In genomic region chr6:28922841-28923317, GRCh38 we compare ENCODE assay signal across 8 cellular contexts. TPM values are rescaled to one million over a fixed set of nuclear protein-coding genes. Genes with fewer than 3 reads are reported as not detected.
A peak's percentile ranks its signal among the peaks of the same experiment; 100 is the strongest.
DNase-seq lines count a peak whose midpoint lies in the region; ATAC-seq and TF ChIP-seq lines count a peak whose summit lies in the region.

No MANE protein-coding gene starts in this region.

- peaks cover 17% of the 10 kb centered on the region for H3K4me1 ChIP-seq in HUES6 (ENCODE audit: control insufficient read depth, insufficient read depth, low read length)

- H3K4me3 Mint-ChIP-seq in MCF 10A (ENCODE audit: unreplicated experiment) (peak overlapping the region; percentile 93), immature natural killer cell (peak overlapping the region; percentile 90 to 94 (median 93))

- intact Hi-C loops in MCF 10A (cut with micrococcal nuclease), result loop anchor here (1.0 to 5.0 kb wide), 5 partner anchors 18 to 94 kb away; no protein-coding TSS in a partner anchor

- peaks cover 47% of the 10 kb centered on the region for H3K36me3 ChIP-seq in HUES6 (ENCODE audit: control insufficient read depth, insufficient read depth, low read length)

- H3K4me3 ChIP-seq in HUES6 (ENCODE audit: low read depth, low read length), result peak overlapping the region; percentile 100

- peak overlapping the region; percentile 95 for H3K27ac ChIP-seq in HUES6 (ENCODE audit: low read depth, low read length)

- CTCF ChIA-PET in MCF 10A (lab: Yijun Ruan, JAX), result interaction anchor here (0.6 to 2.1 kb wide), 10 partner anchors 10 to 586 kb away, joined by 3 to 10 read pairs (median 4); no protein-coding TSS in a partner anchor

- no peaks in the 10 kb centered on the region for H3K9me3 ChIP-seq in HUES6 (ENCODE audit: control insufficient read depth, insufficient read depth, low read depth, low read length)

- H3K27me3 ChIP-seq in HUES6 (ENCODE audit: control insufficient read depth, insufficient read depth, low read length), result no peaks in the 10 kb centered on the region

- peak; percentile 26 for ATAC-seq in GM21367 (IDR thresholded peaks at IDR 0.05; ENCODE audit: unreplicated experiment)
- no peak for ATAC-seq in GM18870 (IDR thresholded peaks at IDR 0.05; ENCODE audit: unreplicated experiment)

- H3K27me3 Mint-ChIP-seq in MCF 10A (ENCODE audit: insufficient read depth, unreplicated experiment), result no peaks in the 10 kb centered on the region
- H3K27me3 Mint-ChIP-seq in immature natural killer cell (ENCODE audit: low read depth in 3 of 3), result peaks cover 0 to 4% (median 2%) of the 10 kb centered on the region in 3 donors

- no peaks in the 10 kb centered on the region for H3K9me3 Mint-ChIP-seq in MCF 10A (ENCODE audit: unreplicated experiment)
- H3K9me3 Mint-ChIP-seq in immature natural killer cell, result no peaks in the 10 kb centered on the region

- H3K36me3 Mint-ChIP-seq in MCF 10A (ENCODE audit: insufficient read depth, unreplicated experiment) (peaks cover 46% of the 10 kb centered on the region), immature natural killer cell (peaks cover 12 to 20% (median 16%) of the 10 kb centered on the region in 3 donors)

- H3K4me1 Mint-ChIP-seq in MCF 10A (ENCODE audit: insufficient read depth, unreplicated experiment), result peaks cover 24% of the 10 kb centered on the region
- peaks cover 35 to 47% of the 10 kb centered on the region in 2 donors for H3K4me1 Mint-ChIP-seq in immature natural killer cell

- TF ChIP-seq CTCF in MCF 10A (IDR thresholded peaks at IDR 0.05; ENCODE audit: unreplicated experiment), result no peak

- H3K9ac ChIP-seq in HUES6 (ENCODE audit: low read length), result peak overlapping the region; percentile 99

- peak; percentile 69 for DNase-seq in Daoy (ENCODE audit: low read depth)
- DNase-seq in SKM-1 (lab: John Stamatoyannopoulos, UW; ENCODE audit: unreplicated experiment), result peak; percentile 40
- DNase-seq in MCF 10A (ENCODE audit: unreplicated experiment), result peak; percentile 48
- DNase-seq in immature natural killer cell, result peak in 2 of 3 donors; percentile 52 to 55
- DNase-seq in stimulated activated CD4-positive, alpha-beta T cell treated with anti-CD3 and anti-CD28 coated beads, Interleukin-12 subunit alpha, Interleukin-12 subunit beta, amount 100 ng/mL, for 4 hours, result peak; percentile 29

- no TSS peak for BruUV-seq in MCF 10A (replicated peaks; lab: Mats Ljungman, UMichigan)

- POLR2A ChIA-PET in MCF 10A (lab: Yijun Ruan, JAX), result interaction anchor here (0.6 to 4.5 kb wide), 36 partner anchors 9 to 1115 kb away, joined by 3 to 166 read pairs (median 4); partner anchors contain the start of genes ZNF311 and ZSCAN26

- H3K27ac Mint-ChIP-seq in MCF 10A (ENCODE audit: low read depth, unreplicated experiment) (peak overlapping the region; percentile 88), immature natural killer cell (peak overlapping the region; percentile 87 to 95 (median 90))

RNA-seq across cellular contexts. Expression of gene TRIM27, which starts 0.9 kb away (rescaled TPM):
- 114 and 117 TPM in 2 replicates for total RNA-seq in Daoy (2014; rRNA removed; shearing (Covaris generic))
- total RNA-seq in MCF 10A (2022), result 68.8 and 68.9 TPM in 2 replicates
- 10 to 100 TPM; 30.2 to 51.1 (median 43.0) TPM for polyA plus RNA-seq in immature natural killer cell
